ENCODE assay signal across 18 cellular contexts in the genomic region with DNA sequence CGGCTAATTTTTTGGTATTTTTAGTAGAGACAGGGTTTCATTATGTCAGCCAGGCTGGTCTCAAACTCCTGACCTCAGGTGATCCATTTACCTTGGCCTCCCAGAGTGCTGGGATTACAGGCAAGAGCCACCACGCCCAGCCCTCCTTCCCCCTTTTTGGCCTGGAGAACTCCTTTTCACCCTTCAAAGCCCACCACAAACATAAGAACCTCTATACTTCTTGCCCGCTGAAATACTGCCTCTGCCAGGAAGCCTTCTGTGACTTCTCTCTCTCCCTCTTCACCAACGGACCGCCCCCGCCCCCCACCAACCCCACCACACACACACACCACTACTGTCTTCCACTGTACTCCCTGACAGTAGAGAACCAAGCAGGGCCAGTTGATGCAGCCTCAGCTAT. TPM values are rescaled to one million over a fixed set of nuclear protein-coding genes. Genes with fewer than 3 reads are reported as not detected.
DNase-seq lines count a peak whose midpoint lies in the region; ATAC-seq and TF ChIP-seq lines count a peak whose summit lies in the region.
"Had no signal": no experiment of that assay in that cellular context is flagged by ENCODE, and none has a peak within 500 bp of the region (broad histone marks: within the 10 kb centered on the region; RNA-seq: fewer than 3 reads in every experiment).

No MANE protein-coding gene starts in this region.

- H3K9me2 ChIP-seq in OCI-LY7 (ENCODE audit: insufficient read depth, low read length): no peaks in the 10 kb centered on the region

- H3K36me3 Mint-ChIP-seq in activated naive CD4-positive, alpha-beta T cell treated with anti-CD3 and anti-CD28 coated beads, Interleukin-2, amount 50 U/mL, for 72 hours: no peaks in the 10 kb centered on the region
- peaks cover 10 to 17% (median 10%) of the 10 kb centered on the region in 3 donors for H3K36me3 Mint-ChIP-seq in immature natural killer cell

- H3K9me3 Mint-ChIP-seq in activated naive CD4-positive, alpha-beta T cell treated with anti-CD3 and anti-CD28 coated beads, Interleukin-2, amount 50 U/mL, for 72 hours: no peaks in the 10 kb centered on the region
- no peaks in the 10 kb centered on the region for H3K9me3 Mint-ChIP-seq in immature natural killer cell

- H3K9me3 ChIP-seq in OCI-LY7 (ENCODE audit: low read length): no peaks in the 10 kb centered on the region

- BruUV-seq in OCI-LY7 (replicated peaks; lab: Mats Ljungman, UMichigan): no TSS peak

- H3K27me3 Mint-ChIP-seq in immature natural killer cell (ENCODE audit: low read depth in 3 of 3): peaks cover 0 to 9% (median 7%) of the 10 kb centered on the region in 3 donors

- H3K4me1 ChIP-seq in OCI-LY7 (ENCODE audit: insufficient read depth, low read length, poor library complexity, severe bottlenecking): peaks cover 19% of the 10 kb centered on the region

- no peak for DNase-seq in activated naive CD4-positive, alpha-beta T cell treated with anti-CD3 and anti-CD28 coated beads, Interleukin-2, amount 50 U/mL, for 72 hours (ENCODE audit: low spot score in 2 of 2)
- no peak for DNase-seq in activated naive CD4-positive, alpha-beta T cell treated with Interleukin-2 at 50 U/mL for 16 hours
- DNase-seq in OCI-LY7 (ENCODE audit: low spot score) (no peak), immature natural killer cell (no peak), T-helper 1 cell (no peak), GM03348 (ENCODE audit: low spot score) (no peak)
- DNase-seq: COR-L47, EL, H9, Karpas-422, MM.1S, NCI-H1105 treated with DMSO at 0.1 percent for 48 hours, NCI-H187 treated with DMSO at 0.1 percent for 48 hours, NCI-H69, SIG-M5 had no signal

- no peak overlapping the region for H2AFZ ChIP-seq in OCI-LY7 (ENCODE audit: low read length)

- POLR2A ChIA-PET in OCI-LY7 (lab: Charles Lee): interaction anchor here (0.7 kb wide), 1 partner anchor 1491 kb away, joined by 3 read pairs; no protein-coding TSS in a partner anchor

- peaks cover 42% of the 10 kb centered on the region for H3K79me2 ChIP-seq in OCI-LY7 (ENCODE audit: insufficient read depth, low read depth, low read length)

- H3K27ac Mint-ChIP-seq in activated naive CD4-positive, alpha-beta T cell treated with anti-CD3 and anti-CD28 coated beads, Interleukin-2, amount 50 U/mL, for 72 hours: peak overlapping the region; percentile 4 to 34
- peak overlapping the region in 4 of 6 donors; percentile 10 to 55 (median 32) for H3K27ac Mint-ChIP-seq in immature natural killer cell
- H3K27ac Mint-ChIP-seq: H9 had no signal

- intact Hi-C loops in OCI-LY7 (cut with micrococcal nuclease; ENCODE audit: unreplicated experiment): no loop called here

- ATAC-seq in activated naive CD4-positive, alpha-beta T cell treated with anti-CD3 and anti-CD28 coated beads, Interleukin-2, amount 50 U/mL, for 72 hours: no peak
- ATAC-seq in GM18858 (IDR thresholded peaks at IDR 0.05; ENCODE audit: unreplicated experiment): no peak
- ATAC-seq in GM21447 (IDR thresholded peaks at IDR 0.05; ENCODE audit: unreplicated experiment): no peak

- H4K20me1 ChIP-seq in OCI-LY7 (ENCODE audit: insufficient read depth, low read length): no peaks in the 10 kb centered on the region

- H3K27ac ChIP-seq in OCI-LY7 (ENCODE audit: low read depth, low read length, poor library complexity, severe bottlenecking): no peak overlapping the region

- CTCF ChIA-PET in OCI-LY7 (lab: Charles Lee; ENCODE audit: unreplicated experiment): no interaction called here

- TF ChIP-seq CTCF in OCI-LY7 (conservative IDR thresholded peaks at IDR 0.05; ENCODE audit: low read length): no peak

- peaks cover 28% of the 10 kb centered on the region for H3K36me3 ChIP-seq in OCI-LY7 (ENCODE audit: insufficient read depth, low read length)

- peak overlapping the region in 1 of 5 donors; percentile 27 for H3K4me3 Mint-ChIP-seq in immature natural killer cell
- H3K4me3 Mint-ChIP-seq: H9 had no signal

- no peak overlapping the region for H3K4me3 ChIP-seq in OCI-LY7 (ENCODE audit: low read depth, low read length, poor library complexity, severe bottlenecking)

- peaks cover 39 to 54% of the 10 kb centered on the region in 2 donors for H3K4me1 Mint-ChIP-seq in immature natural killer cell

- H3K4me2 ChIP-seq in OCI-LY7 (ENCODE audit: low read length): 0 out of 2 replicates have a peak overlapping the region, but pooled peaks have one; percentile 10

RNA-seq across cellular contexts. Expression of gene ZNF428, which starts 2.5 kb away (rescaled TPM):
- total RNA-seq in activated naive CD4-positive, alpha-beta T cell treated with anti-CD3 and anti-CD28 coated beads, Interleukin-2, amount 50 U/mL, for 72 hours: 10 to 100 TPM; 14.2 to 21.1 TPM
- 91.1 and 98.1 TPM in 2 replicates for total RNA-seq in OCI-LY7 (2014; rRNA removed; shearing (Covaris generic))
- 28.5 and 31.0 TPM in 2 replicates for total RNA-seq in OCI-LY7 (2022)
- 10 to 100 TPM; 10.6 to 28.5 (median 19.7) TPM for polyA plus RNA-seq in immature natural killer cell

RNA-seq across cellular contexts. Expression of gene SRRM5, which starts 5.1 kb away (rescaled TPM):
- total RNA-seq in activated naive CD4-positive, alpha-beta T cell treated with anti-CD3 and anti-CD28 coated beads, Interleukin-2, amount 50 U/mL, for 72 hours: under 1 TPM; 0.68 to 0.80 TPM
- total RNA-seq in OCI-LY7 (2014; rRNA removed; shearing (Covaris generic)): 0.36 and 0.73 TPM in 2 replicates
- total RNA-seq in OCI-LY7 (2022): 0.61 and 0.85 TPM in 2 replicates
- under 1 TPM in 2 of 3 donors, not detected in 1; 0.43 to 0.86 TPM for polyA plus RNA-seq in immature natural killer cell
- total RNA-seq: A172 had no signal

RNA-seq across cellular contexts. Expression of gene ZNF576, which starts 20.6 kb away (rescaled TPM):
- total RNA-seq in activated naive CD4-positive, alpha-beta T cell treated with anti-CD3 and anti-CD28 coated beads, Interleukin-2, amount 50 U/mL, for 72 hours: 10 to 100 TPM; 15.9 to 19.6 TPM
- total RNA-seq in OCI-LY7 (2014; rRNA removed; shearing (Covaris generic)): 11.6 and 20.2 TPM in 2 replicates
- total RNA-seq in OCI-LY7 (2022): 14.5 and 17.8 TPM in 2 replicates
- polyA plus RNA-seq in immature natural killer cell: 10 to 100 TPM in 1 of 3 donors, 1 to 10 TPM in 2; 6.7 to 12.8 (median 7.1) TPM

RNA-seq across cellular contexts. Expression of gene IRGQ, which starts 21.0 kb away (rescaled TPM):
- 10 to 100 TPM; 21.6 to 29.4 TPM for total RNA-seq in activated naive CD4-positive, alpha-beta T cell treated with anti-CD3 and anti-CD28 coated beads, Interleukin-2, amount 50 U/mL, for 72 hours
- 6.4 and 23.0 TPM in 2 replicates for total RNA-seq in OCI-LY7 (2014; rRNA removed; shearing (Covaris generic))
- total RNA-seq in OCI-LY7 (2022): 15.1 and 15.3 TPM in 2 replicates
- 1 to 10 TPM in 1 of 3 donors, under 1 TPM in 1, not detected in 1; 0.38 to 2.6 TPM for polyA plus RNA-seq in immature natural killer cell

RNA-seq across cellular contexts. Expression of gene CADM4, which starts 22.7 kb away (rescaled TPM):
- total RNA-seq in activated naive CD4-positive, alpha-beta T cell treated with anti-CD3 and anti-CD28 coated beads, Interleukin-2, amount 50 U/mL, for 72 hours: under 1 TPM; 0.58 to 0.66 TPM
- 0.05 TPM in 1 of 2 replicates, not detected in the other for total RNA-seq in OCI-LY7 (2014; rRNA removed; shearing (Covaris generic))
- total RNA-seq in OCI-LY7 (2022): not detected in 2 replicates
- under 1 TPM in 1 of 3 donors, not detected in 2; 0.10 TPM for polyA plus RNA-seq in immature natural killer cell
